Comparison of ENCODE assay signal across 1 cellular context in genomic region chr6:7431594-7432390, GRCh38.
TF ChIP-seq lines count a peak whose summit lies in the region.

No MANE protein-coding gene starts in this region.

TF ChIP-seq in SK-N-SH, 30 proteins besides CTCF, POLR2A, EP300 and RAD21 (continued from another document):
- TF ChIP-seq, protein P1, sequence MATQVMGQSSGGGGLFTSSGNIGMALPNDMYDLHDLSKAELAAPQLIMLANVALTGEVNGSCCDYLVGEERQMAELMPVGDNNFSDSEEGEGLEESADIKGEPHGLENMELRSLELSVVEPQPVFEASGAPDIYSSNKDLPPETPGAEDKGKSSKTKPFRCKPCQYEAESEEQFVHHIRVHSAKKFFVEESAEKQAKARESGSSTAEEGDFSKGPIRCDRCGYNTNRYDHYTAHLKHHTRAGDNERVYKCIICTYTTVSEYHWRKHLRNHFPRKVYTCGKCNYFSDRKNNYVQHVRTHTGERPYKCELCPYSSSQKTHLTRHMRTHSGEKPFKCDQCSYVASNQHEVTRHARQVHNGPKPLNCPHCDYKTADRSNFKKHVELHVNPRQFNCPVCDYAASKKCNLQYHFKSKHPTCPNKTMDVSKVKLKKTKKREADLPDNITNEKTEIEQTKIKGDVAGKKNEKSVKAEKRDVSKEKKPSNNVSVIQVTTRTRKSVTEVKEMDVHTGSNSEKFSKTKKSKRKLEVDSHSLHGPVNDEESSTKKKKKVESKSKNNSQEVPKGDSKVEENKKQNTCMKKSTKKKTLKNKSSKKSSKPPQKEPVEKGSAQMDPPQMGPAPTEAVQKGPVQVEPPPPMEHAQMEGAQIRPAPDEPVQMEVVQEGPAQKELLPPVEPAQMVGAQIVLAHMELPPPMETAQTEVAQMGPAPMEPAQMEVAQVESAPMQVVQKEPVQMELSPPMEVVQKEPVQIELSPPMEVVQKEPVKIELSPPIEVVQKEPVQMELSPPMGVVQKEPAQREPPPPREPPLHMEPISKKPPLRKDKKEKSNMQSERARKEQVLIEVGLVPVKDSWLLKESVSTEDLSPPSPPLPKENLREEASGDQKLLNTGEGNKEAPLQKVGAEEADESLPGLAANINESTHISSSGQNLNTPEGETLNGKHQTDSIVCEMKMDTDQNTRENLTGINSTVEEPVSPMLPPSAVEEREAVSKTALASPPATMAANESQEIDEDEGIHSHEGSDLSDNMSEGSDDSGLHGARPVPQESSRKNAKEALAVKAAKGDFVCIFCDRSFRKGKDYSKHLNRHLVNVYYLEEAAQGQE (IDR thresholded peaks at IDR 0.05; ENCODE audit: low read depth, low read length): no peak
- TF ChIP-seq RCOR1 (IDR thresholded peaks at IDR 0.05; ENCODE audit: low read length) (no peak), GABPA (IDR thresholded peaks at IDR 0.05; ENCODE audit: low read depth) (no peak), SMC3 (IDR thresholded peaks at IDR 0.05; ENCODE audit: low read depth, low read length) (no peak), NFIC (IDR thresholded peaks at IDR 0.05; ENCODE audit: borderline replicate concordance) (no peak), TAF1 (IDR thresholded peaks at IDR 0.05; ENCODE audit: borderline replicate concordance, low read depth, low read length) (no peak), SIN3A (IDR thresholded peaks at IDR 0.05; ENCODE audit: borderline replicate concordance, low read depth, low read length) (no peak), RFX5 (IDR thresholded peaks at IDR 0.05; ENCODE audit: low read length) (no peak), FOSL2 (IDR thresholded peaks at IDR 0.05; ENCODE audit: borderline replicate concordance, low read depth) (no peak), GATA2 (CRISPR knock-in tag; IDR thresholded peaks at IDR 0.05) (no peak)
- TF ChIP-seq, protein P2, sequence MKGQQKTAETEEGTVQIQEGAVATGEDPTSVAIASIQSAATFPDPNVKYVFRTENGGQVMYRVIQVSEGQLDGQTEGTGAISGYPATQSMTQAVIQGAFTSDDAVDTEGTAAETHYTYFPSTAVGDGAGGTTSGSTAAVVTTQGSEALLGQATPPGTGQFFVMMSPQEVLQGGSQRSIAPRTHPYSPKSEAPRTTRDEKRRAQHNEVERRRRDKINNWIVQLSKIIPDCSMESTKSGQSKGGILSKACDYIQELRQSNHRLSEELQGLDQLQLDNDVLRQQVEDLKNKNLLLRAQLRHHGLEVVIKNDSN (IDR thresholded peaks at IDR 0.05; ENCODE audit: borderline replicate concordance, low read depth): no peak
TF ChIP-seq in SK-N-SH: peak in this region for 0.
